Comparison of ENCODE assay signal across 8 cellular contexts in genomic region chr18:58321986-58322385, GRCh38.
A peak's percentile ranks its signal among the peaks of the same experiment; 100 is the strongest.
DNase-seq lines count a peak whose midpoint lies in the region; ATAC-seq, FAIRE-seq and TF ChIP-seq lines count a peak whose summit lies in the region.

No MANE protein-coding gene starts in this region.

- H3K36me3 ChIP-seq in MM.1S (replicated peaks; ENCODE audit: insufficient read depth, low read length) (no peaks in the 10 kb centered on the region), right atrium auricular region (no peaks in the 10 kb centered on the region), small intestine (ENCODE audit: control insufficient read depth in 2 of 2, insufficient read depth in 2 of 2, low read length in 2 of 2) (peaks cover 0 to 4% of the 10 kb centered on the region in 2 donors)

- peak; percentile 50 for DNase-seq in COLO829 (ENCODE audit: low spot score)
- DNase-seq in MM.1S, result peak; percentile 9
- DNase-seq in SK-N-DZ (ENCODE audit: low spot score), result peak; percentile 43
- DNase-seq in amniotic stem cell (lab: John Stamatoyannopoulos, UW), result peak; percentile 78
- peak; percentile 93 for DNase-seq in right atrium auricular region (ENCODE audit: low spot score)
- peak; percentile 93 for DNase-seq in small intestine

- H3K9me3 ChIP-seq in MM.1S (replicated peaks; ENCODE audit: insufficient read depth, low read length), result no peaks in the 10 kb centered on the region
- no peaks in the 10 kb centered on the region for H3K9me3 ChIP-seq in right atrium auricular region
- no peaks in the 10 kb centered on the region for H3K9me3 ChIP-seq in small intestine (ENCODE audit: control insufficient read depth, low read depth)

- peak; percentile 82 for ATAC-seq in GM21367 (IDR thresholded peaks at IDR 0.05; ENCODE audit: unreplicated experiment)
- no peak for ATAC-seq in GM21528 (IDR thresholded peaks at IDR 0.05; ENCODE audit: low FRiP score, unreplicated experiment)

- no peak for FAIRE-seq in small intestine (lab: Jason Lieb, UNC)

- 7 to 13% (median 8%) methylated on average over 6 of the region's 6 CpGs for WGBS in small intestine, 3 donors

- H3K4me1 ChIP-seq in MM.1S (ENCODE audit: low read length), result no peaks in the 10 kb centered on the region
- peaks cover 0 to 27% of the 10 kb centered on the region in 2 donors for H3K4me1 ChIP-seq in right atrium auricular region
- H3K4me1 ChIP-seq in small intestine (ENCODE audit: control insufficient read depth in 2 of 2, insufficient read depth in 1 of 2, low read depth in 1 of 2, low read length in 1 of 2), result no peaks in the 10 kb centered on the region

- H3K4me3 ChIP-seq in MM.1S (ENCODE audit: low read length), result no peak overlapping the region
- H3K4me3 ChIP-seq in right atrium auricular region, result no peak overlapping the region
- H3K4me3 ChIP-seq in small intestine (ENCODE audit: low read depth in 1 of 2, low read length in 2 of 2), result no peak overlapping the region

- H3K9me2 ChIP-seq in MM.1S (replicated peaks; ENCODE audit: insufficient read depth, low read length), result no peaks in the 10 kb centered on the region

- H3K27ac ChIP-seq in MM.1S (ENCODE audit: low read length), result no peak overlapping the region
- peak overlapping the region; percentile 17 to 72 for H3K27ac ChIP-seq in right atrium auricular region
- peak overlapping the region in 1 of 2 donors; percentile 36 for H3K27ac ChIP-seq in small intestine (ENCODE audit: low read depth in 1 of 2, low read length in 1 of 2)

- peak; percentile 36 for TF ChIP-seq CTCF in MM.1S (IDR thresholded peaks at IDR 0.05; ENCODE audit: low read length)
- TF ChIP-seq CTCF in right atrium auricular region (IDR thresholded peaks at IDR 0.05), result peak; percentile 49 to 76

- no peaks in the 10 kb centered on the region for H3K27me3 ChIP-seq in MM.1S (replicated peaks; ENCODE audit: insufficient read depth, low read length)
- no peaks in the 10 kb centered on the region for H3K27me3 ChIP-seq in right atrium auricular region
- H3K27me3 ChIP-seq in small intestine (ENCODE audit: control insufficient read depth in 2 of 2, insufficient read depth in 2 of 2, low read length in 2 of 2), result no peaks in the 10 kb centered on the region

- no peak overlapping the region for H3K4me2 ChIP-seq in MM.1S (ENCODE audit: low read depth, low read length)

- H2AFZ ChIP-seq in MM.1S (ENCODE audit: low read length), result no peak overlapping the region

- no peaks in the 10 kb centered on the region for H3K79me2 ChIP-seq in MM.1S (ENCODE audit: low read length)

- H4K20me1 ChIP-seq in MM.1S (ENCODE audit: insufficient read depth, low read length), result no peaks in the 10 kb centered on the region

- H3F3A ChIP-seq in MM.1S (ENCODE audit: insufficient read depth, low read length), result no peaks in the 10 kb centered on the region

- H3K9ac ChIP-seq in MM.1S (ENCODE audit: low read length), result no peak overlapping the region

Comparison
In these comparisons a context has a peak if more than half of its experiments do, and no peak if none do; other contexts are left out.
1. DNase-seq: peak in every context shown above with its lines; median percentile 93 in right atrium auricular region; 93 in small intestine; 78 in amniotic stem cell; 50 in COLO829; 43 in SK-N-DZ; 9 in MM.1S.